ENCODE assay signal across 30 cellular contexts in the genomic region with DNA sequence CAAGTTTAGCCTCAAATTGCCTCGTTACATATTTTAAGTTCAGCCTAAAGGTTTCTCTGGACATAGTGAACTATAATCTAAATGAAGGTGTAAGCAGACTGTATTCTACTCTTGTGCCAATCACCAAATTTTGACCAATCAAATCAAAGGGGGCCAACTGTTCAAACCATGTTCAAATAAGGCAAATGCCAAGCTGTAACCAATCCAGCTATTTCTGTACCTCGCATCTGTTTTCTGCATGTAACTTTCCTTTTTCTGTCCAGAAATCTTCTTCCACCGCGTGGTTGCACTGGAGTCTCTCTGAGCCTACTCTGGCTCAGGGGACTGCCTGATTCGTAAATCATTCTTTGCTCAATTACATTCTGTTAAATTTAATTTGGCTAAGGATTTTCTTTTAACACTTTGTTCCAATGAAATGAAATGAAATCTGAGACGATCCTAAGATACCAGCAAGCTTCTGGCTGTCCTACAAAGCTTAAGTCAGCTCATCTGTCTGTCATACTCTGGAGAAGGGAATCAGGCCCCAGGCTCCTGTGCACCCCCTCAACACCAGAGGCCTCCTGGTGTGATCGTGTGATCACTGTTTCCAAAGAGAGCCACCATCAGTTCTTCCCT.
"Had no signal": no experiment of that assay in that cellular context is flagged by ENCODE, and none has a peak within 500 bp of the region (broad histone marks: within the 10 kb centered on the region; RNA-seq: fewer than 3 reads in every experiment).

No MANE protein-coding gene starts in this region.

- H3K4me1 Mint-ChIP-seq: activated naive CD4-positive, alpha-beta T cell treated with anti-CD3 and anti-CD28 coated beads, Interleukin-2, amount 10 ng/mL, durations not matched to agents 7 days and 5 days; activated naive CD8-positive, alpha-beta T cell treated with anti-CD3 and anti-CD28 coated beads, Interleukin-2, amount 10 ng/mL, durations not matched to agents 7 days and 5 days; naive thymus-derived CD4-positive, alpha-beta T cell had no signal

- H3K9me3 Mint-ChIP-seq: activated naive CD4-positive, alpha-beta T cell treated with anti-CD3 and anti-CD28 coated beads, Interleukin-2, amount 10 ng/mL, durations not matched to agents 7 days and 5 days; activated naive CD8-positive, alpha-beta T cell treated with anti-CD3 and anti-CD28 coated beads, Interleukin-2, amount 10 ng/mL, durations not matched to agents 7 days and 5 days; activated T-helper 1 cell treated with anti-CD3 and anti-CD28 coated beads, Interleukin-12 subunit alpha, Interleukin-12 subunit beta, Interleukin-2, Interleukin-4 antibody, amounts not matched to agents 30 ng/mL and 10 ng/mL and 1 ng/mL, durations not matched to agents 14 hours and 24 hours and 36 hours; naive thymus-derived CD4-positive, alpha-beta T cell; neural crest cell had no signal

- ATAC-seq: activated CD4-positive, CD25-positive, alpha-beta regulatory T cell treated with anti-CD3 and anti-CD28 coated beads, Interleukin-2, amount 50 U/mL, for 24 hours; gastroesophageal sphincter; naive thymus-derived CD4-positive, alpha-beta T cell; right cardiac atrium had no signal

- H3K27me3 ChIP-seq: ascending aorta, cardiac muscle cell, dorsolateral prefrontal cortex, gastroesophageal sphincter, hepatocyte, spleen, transverse colon had no signal

- H3K27me3 Mint-ChIP-seq: brain had no signal

- H3K36me3 ChIP-seq: ascending aorta, cardiac muscle cell, gastroesophageal sphincter, left ventricle myocardium inferior, spleen, transverse colon had no signal

- H3K4me3 Mint-ChIP-seq: activated naive CD4-positive, alpha-beta T cell treated with anti-CD3 and anti-CD28 coated beads, Interleukin-2, amount 10 ng/mL, durations not matched to agents 7 days and 5 days; activated naive CD8-positive, alpha-beta T cell treated with anti-CD3 and anti-CD28 coated beads, Interleukin-2, amount 10 ng/mL, durations not matched to agents 7 days and 5 days; activated T-helper 1 cell treated with anti-CD3 and anti-CD28 coated beads, Interleukin-12 subunit alpha, Interleukin-12 subunit beta, Interleukin-2, Interleukin-4 antibody, amounts not matched to agents 30 ng/mL and 10 ng/mL and 1 ng/mL, durations not matched to agents 14 hours and 24 hours and 36 hours; brain; naive thymus-derived CD4-positive, alpha-beta T cell; neural crest cell had no signal

- H3K79me2 ChIP-seq: hepatocyte had no signal

- H3K27ac Mint-ChIP-seq: activated naive CD4-positive, alpha-beta T cell treated with anti-CD3 and anti-CD28 coated beads, Interleukin-2, amount 10 ng/mL, durations not matched to agents 7 days and 5 days; activated naive CD8-positive, alpha-beta T cell treated with anti-CD3 and anti-CD28 coated beads, Interleukin-2, amount 10 ng/mL, durations not matched to agents 7 days and 5 days; activated T-helper 1 cell treated with anti-CD3 and anti-CD28 coated beads, Interleukin-12 subunit alpha, Interleukin-12 subunit beta, Interleukin-2, Interleukin-4 antibody, amounts not matched to agents 30 ng/mL and 10 ng/mL and 1 ng/mL, durations not matched to agents 14 hours and 24 hours and 36 hours; brain; naive thymus-derived CD4-positive, alpha-beta T cell had no signal

- DNase-seq: activated CD4-positive, alpha-beta T cell treated with anti-CD3 and anti-CD28 coated beads for 48 hours; activated CD4-positive, alpha-beta T cell treated with anti-CD3 and anti-CD28 coated beads, Interleukin-2, amount 50 U/mL, for 48 hours; activated CD8-positive, alpha-beta memory T cell treated with anti-CD3 and anti-CD28 coated beads for 24 hours; activated effector memory CD4-positive, alpha-beta T cell treated with anti-CD3 and anti-CD28 coated beads, Interleukin-2, amount 50 U/mL, for 16 hours; activated naive CD4-positive, alpha-beta T cell treated with anti-CD3 and anti-CD28 coated beads, Interleukin-2, amount 10 ng/mL, durations not matched to agents 7 days and 5 days; activated naive CD8-positive, alpha-beta T cell treated with anti-CD3 and anti-CD28 coated beads, Interleukin-2, amount 10 ng/mL, durations not matched to agents 7 days and 5 days; activated T-cell treated with anti-CD3 and anti-CD28 coated beads, Interleukin-2, amount 50 U/mL, for 1 hour; dorsolateral prefrontal cortex; effector memory CD4-positive, alpha-beta T cell; erythroblast; islet precursor cell; left ventricle myocardium inferior; mammary epithelial cell; naive thymus-derived CD4-positive, alpha-beta T cell; occipital lobe; right cardiac atrium; spleen; stimulated activated naive CD4-positive, alpha-beta T cell; T-helper 9 cell; transverse colon had no signal

- H3K27ac ChIP-seq: ascending aorta, cardiac muscle cell, coronary artery, gastroesophageal sphincter, hepatocyte, left ventricle myocardium inferior, spleen, transverse colon, VCaP had no signal

- H3K9me3 ChIP-seq: left ventricle myocardium inferior, spleen, transverse colon had no signal

- H3K4me3 ChIP-seq: ascending aorta, cardiac muscle cell, coronary artery, dorsolateral prefrontal cortex, gastroesophageal sphincter, hepatocyte, left ventricle myocardium inferior, spleen, transverse colon had no signal

- H3K36me3 Mint-ChIP-seq: activated naive CD4-positive, alpha-beta T cell treated with anti-CD3 and anti-CD28 coated beads, Interleukin-2, amount 10 ng/mL, durations not matched to agents 7 days and 5 days; brain; naive thymus-derived CD4-positive, alpha-beta T cell had no signal

- H3K4me1 ChIP-seq: ascending aorta, gastroesophageal sphincter, left ventricle myocardium inferior, spleen, transverse colon had no signal

- H3K4me2 ChIP-seq: hepatocyte had no signal

- H2AFZ ChIP-seq: hepatocyte had no signal
